ENCODE assay signal across 16 cellular contexts in genomic region chr6:82818727-82819126, GRCh38.
DNase-seq lines count a peak whose midpoint lies in the region; ATAC-seq and TF ChIP-seq lines count a peak whose summit lies in the region.
"Had no signal": no experiment of that assay in that cellular context is flagged by ENCODE, and none has a peak within 500 bp of the region (broad histone marks: within the 10 kb centered on the region; RNA-seq: fewer than 3 reads in every experiment).

No MANE protein-coding gene starts in this region.

- no peak overlapping the region for H3K27ac ChIP-seq in osteoblast (ENCODE audit: low read depth, low read length)
- H3K27ac ChIP-seq: BLaER1, vagina had no signal

- H3K4me1 ChIP-seq in osteoblast (ENCODE audit: insufficient read depth, low read length) = peaks cover 17% of the 10 kb centered on the region
- H3K4me1 ChIP-seq: BLaER1, vagina had no signal

- DNase-seq in Daoy (ENCODE audit: low read depth) (peak; percentile 38), NCI-H226 (peak; percentile 88), epithelial cell of esophagus (ENCODE audit: low read depth) (peak; percentile 79), osteoblast (ENCODE audit: insufficient read length, low spot score, missing footprints) (no peak), GM19240 (ENCODE audit: insufficient read length, low spot score) (no peak)
- DNase-seq: activated naive CD4-positive, alpha-beta T cell treated with anti-CD3 and anti-CD28 coated beads, Interleukin-2, amount 10 ng/mL, durations not matched to agents 7 days and 5 days; central memory CD4-positive, alpha-beta T cell; effector memory CD8-positive, alpha-beta T cell; natural killer cell; NCI-H1105 treated with DMSO at 0.1 percent for 48 hours; NCI-H2227 treated with DMSO at 0.1 percent for 48 hours had no signal

- no peaks in the 10 kb centered on the region for H3K36me3 ChIP-seq in osteoblast (ENCODE audit: insufficient read depth, low read length)
- H3K36me3 ChIP-seq: BLaER1, vagina had no signal

- no peaks in the 10 kb centered on the region for H3K27me3 ChIP-seq in osteoblast (ENCODE audit: insufficient read depth, low read length)
- H3K27me3 ChIP-seq: BLaER1, vagina had no signal

- H3K4me3 ChIP-seq in epithelial cell of esophagus (ENCODE audit: low read length) = no peak overlapping the region
- H3K4me3 ChIP-seq in osteoblast (ENCODE audit: insufficient read depth, low read length) = no peak overlapping the region
- H3K4me3 ChIP-seq: BLaER1, vagina had no signal

- TF ChIP-seq CTCF in epithelial cell of esophagus (IDR thresholded peaks at IDR 0.05; ENCODE audit: insufficient read depth, low read depth, low read length, missing control alignments) (no peak), osteoblast (IDR thresholded peaks at IDR 0.05; ENCODE audit: extremely low read depth, low read depth, low read length) (no peak)

- H3K79me2 ChIP-seq in osteoblast (ENCODE audit: insufficient read depth, low read length) = no peaks in the 10 kb centered on the region

- peak overlapping the region; percentile 38 for H3K4me2 ChIP-seq in osteoblast (ENCODE audit: insufficient read depth, low read length)
- H3K4me2 ChIP-seq: BLaER1 had no signal

- no peaks in the 10 kb centered on the region for H3K9me3 ChIP-seq in osteoblast (ENCODE audit: low read depth, low read length)
- H3K9me3 ChIP-seq: BLaER1, vagina had no signal

- ATAC-seq in HG03135 (IDR thresholded peaks at IDR 0.05; ENCODE audit: unreplicated experiment) (no peak), HG03039 (IDR thresholded peaks at IDR 0.05; ENCODE audit: unreplicated experiment) (no peak), HG02642 (IDR thresholded peaks at IDR 0.05; ENCODE audit: poor library complexity, unreplicated experiment) (no peak)
- ATAC-seq: effector memory CD8-positive, alpha-beta T cell; natural killer cell had no signal

- H4K20me1 ChIP-seq in osteoblast (ENCODE audit: insufficient read depth, low read length) = no peaks in the 10 kb centered on the region
- H4K20me1 ChIP-seq: BLaER1 had no signal

- no peak overlapping the region for H2AFZ ChIP-seq in osteoblast (ENCODE audit: low read length)

Comparison
In these comparisons a context has a peak if more than half of its experiments do, and no peak if none do; other contexts are left out.
1. DNase-seq: peak in Daoy (single experiment), NCI-H226 (single experiment) and epithelial cell of esophagus (single experiment); none in osteoblast (single experiment) and GM19240 (single experiment).